11 cellular contexts compared by ENCODE assay signal in the genomic region with DNA sequence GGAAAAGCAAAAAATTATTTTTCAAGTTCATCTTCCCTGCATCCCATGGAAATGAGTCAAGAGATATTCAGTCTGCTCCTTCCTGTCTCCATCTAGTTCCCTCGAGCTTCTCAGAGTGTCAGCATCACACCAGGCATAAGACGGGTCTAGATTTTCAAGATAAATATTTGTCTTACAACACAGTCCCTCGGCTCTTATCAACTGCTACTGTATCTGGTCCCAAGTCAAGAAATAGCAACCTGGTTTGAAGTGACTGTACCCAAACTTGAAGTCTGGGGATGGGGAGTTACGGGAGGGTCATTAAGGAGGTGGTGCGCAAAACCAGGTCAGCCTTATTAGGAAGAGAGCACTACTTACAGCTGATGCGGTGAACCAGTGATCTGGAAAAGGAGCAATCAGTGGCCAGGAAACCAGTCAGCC. TPM values are rescaled to one million over a fixed set of nuclear protein-coding genes. Genes with fewer than 3 reads are reported as not detected.
DNase-seq lines count a peak whose midpoint lies in the region; ATAC-seq and TF ChIP-seq lines count a peak whose summit lies in the region.
"Had no signal": no experiment of that assay in that cellular context is flagged by ENCODE, and none has a peak within 500 bp of the region (broad histone marks: within the 10 kb centered on the region; RNA-seq: fewer than 3 reads in every experiment).

No MANE protein-coding gene starts in this region.

- no peak for ATAC-seq in T-helper 17 cell
- no peak for ATAC-seq in esophagus mucosa
- no peak for ATAC-seq in HG02642 (IDR thresholded peaks at IDR 0.05; ENCODE audit: poor library complexity, unreplicated experiment)

- H3K4me1 Mint-ChIP-seq in T-helper 17 cell (peaks cover 36% of the 10 kb centered on the region), osteocyte (ENCODE audit: unreplicated experiment) (peaks cover 77% of the 10 kb centered on the region)

- no peaks in the 10 kb centered on the region for H3K27me3 Mint-ChIP-seq in T-helper 17 cell
- no peaks in the 10 kb centered on the region for H3K27me3 Mint-ChIP-seq in osteocyte (ENCODE audit: unreplicated experiment)
- H3K27me3 Mint-ChIP-seq: activated CD4-positive, alpha-beta T cell treated with anti-CD3 and anti-CD28 coated beads, Interleukin-2, amount 10 ng/mL, durations not matched to agents 7 days and 5 days had no signal

- no peak overlapping the region for H3K4me3 ChIP-seq in esophagus squamous epithelium

- H3K27me3 ChIP-seq in esophagus squamous epithelium: no peaks in the 10 kb centered on the region

- DNase-seq in ELR (ENCODE audit: low read depth) (peak; percentile 88), T-helper 17 cell (no peak), esophagus squamous epithelium (lab: John Stamatoyannopoulos, UW) (no peak), osteocyte (ENCODE audit: extremely low spot score, unreplicated experiment) (no peak), foreskin melanocyte (no peak)
- no peak for DNase-seq in stimulated activated CD4-positive, alpha-beta T cell treated with anti-CD3 and anti-CD28 coated beads, Interleukin-2, amount 100 ng/mL, for 24 hours
- DNase-seq: activated CD4-positive, alpha-beta T cell treated with anti-CD3 and anti-CD28 coated beads, Interleukin-2, amount 10 ng/mL, durations not matched to agents 7 days and 5 days; DND-41; Right ventricle myocardium superior had no signal

- no peaks in the 10 kb centered on the region for H3K9me3 ChIP-seq in T-helper 17 cell (ENCODE audit: control insufficient read depth, low read length, poor library complexity, severe bottlenecking)
- H3K9me3 ChIP-seq in esophagus squamous epithelium: no peaks in the 10 kb centered on the region

- 70 to 73% methylated on average over 5 to 6 of the region's 6 CpGs for WGBS in esophagus squamous epithelium, 2 donors

- H3K4me1 ChIP-seq in esophagus squamous epithelium: peaks cover 17 to 90% (median 48%) of the 10 kb centered on the region in 3 donors

- H3K27ac Mint-ChIP-seq in T-helper 17 cell (peak overlapping the region; percentile 32), osteocyte (ENCODE audit: unreplicated experiment) (peak overlapping the region; percentile 98)
- H3K27ac Mint-ChIP-seq: activated CD4-positive, alpha-beta T cell treated with anti-CD3 and anti-CD28 coated beads, Interleukin-2, amount 10 ng/mL, durations not matched to agents 7 days and 5 days had no signal

- intact Hi-C loops in esophagus squamous epithelium (cut with DNase I): no loop called here

- H3K27ac ChIP-seq in esophagus squamous epithelium: peak overlapping the region; percentile 26 to 99 (median 82)

- TF ChIP-seq POLR2A in esophagus squamous epithelium (IDR thresholded peaks at IDR 0.05): no peak

- H3K4me3 Mint-ChIP-seq in T-helper 17 cell: no peak overlapping the region
- H3K4me3 Mint-ChIP-seq in osteocyte (ENCODE audit: unreplicated experiment): peak overlapping the region; percentile 39
- H3K4me3 Mint-ChIP-seq: activated CD4-positive, alpha-beta T cell treated with anti-CD3 and anti-CD28 coated beads, Interleukin-2, amount 10 ng/mL, durations not matched to agents 7 days and 5 days had no signal

- TF ChIP-seq CTCF in esophagus squamous epithelium (IDR thresholded peaks at IDR 0.05) (no peak), osteocyte (IDR thresholded peaks at IDR 0.05) (no peak)

- peaks cover 2% of the 10 kb centered on the region for H3K36me3 Mint-ChIP-seq in T-helper 17 cell (ENCODE audit: low read depth)
- peaks cover 28% of the 10 kb centered on the region for H3K36me3 Mint-ChIP-seq in osteocyte (ENCODE audit: unreplicated experiment)

- no peaks in the 10 kb centered on the region for H3K9me3 Mint-ChIP-seq in osteocyte (ENCODE audit: unreplicated experiment)
- H3K9me3 Mint-ChIP-seq: activated CD4-positive, alpha-beta T cell treated with anti-CD3 and anti-CD28 coated beads, Interleukin-2, amount 10 ng/mL, durations not matched to agents 7 days and 5 days had no signal

- H3K36me3 ChIP-seq in esophagus squamous epithelium: no peaks in the 10 kb centered on the region

RNA-seq across cellular contexts. Expression of gene ZMYND8, which starts 29.8 kb away (rescaled TPM):
- total RNA-seq in T-helper 17 cell (10 to 100 TPM; 42.7 to 50.3 TPM), esophagus squamous epithelium (10 to 100 TPM; 21.5 to 26.3 (median 24.3) TPM), osteocyte (96.5 and 111 TPM in 2 replicates), esophagus mucosa (27.4 TPM)
